In genomic region chr10:54234832-54235231, GRCh38 we compare ENCODE assay signal across 27 cellular contexts.
"Had no signal": no experiment of that assay in that cellular context is flagged by ENCODE, and none has a peak within 500 bp of the region (broad histone marks: within the 10 kb centered on the region; RNA-seq: fewer than 3 reads in every experiment).

No MANE protein-coding gene starts in this region.

- H3K79me2 ChIP-seq: hepatocyte, parathyroid adenoma had no signal

- H3K4me1 Mint-ChIP-seq: naive thymus-derived CD4-positive, alpha-beta T cell; neural crest cell; stimulated activated memory B cell treated with anti-CD40 and anti-IgM and Interleukin-4, amounts not matched to agents 10 μg/mL and 1 μg/mL and 100 μg/mL, for 72 hours; stimulated activated naive CD8-positive, alpha-beta T cell treated with anti-CD3 and anti-CD28 coated beads, Interleukin-15, amount 100 ng/mL, for 72 hours had no signal

- H3K4me1 ChIP-seq: left ventricle myocardium inferior, parathyroid adenoma, psoas muscle, right lobe of liver, tibial nerve, uterus had no signal

- H3K27me3 Mint-ChIP-seq: naive thymus-derived CD4-positive, alpha-beta T cell; natural killer cell treated with Interleukin-12 subunit alpha and Interleukin-12 subunit beta and Interleukin-15 and Interleukin-18, amount 100 ng/mL, for 72 hours; stimulated activated memory B cell treated with anti-CD40 and anti-IgM and Interleukin-4, amounts not matched to agents 10 μg/mL and 1 μg/mL and 100 μg/mL, for 72 hours; stimulated activated naive CD8-positive, alpha-beta T cell treated with anti-CD3 and anti-CD28 coated beads, Interleukin-15, amount 100 ng/mL, for 72 hours; type B pancreatic cell had no signal

- H3K27ac ChIP-seq: hepatocyte, left ventricle myocardium inferior, neutrophil, parathyroid adenoma, psoas muscle, right lobe of liver, tibial nerve, uterus had no signal

- H3K36me3 Mint-ChIP-seq: stimulated activated memory B cell treated with anti-CD40 and anti-IgM and Interleukin-4, amounts not matched to agents 10 μg/mL and 1 μg/mL and 100 μg/mL, for 72 hours; type B pancreatic cell had no signal

- H3K36me3 ChIP-seq: left ventricle myocardium inferior, neutrophil, right lobe of liver, tibial nerve, uterus had no signal

- H3K9ac ChIP-seq: parathyroid adenoma had no signal

- H3K9me3 ChIP-seq: neutrophil, right lobe of liver, uterus had no signal

- H3K4me3 ChIP-seq: hepatocyte, left ventricle myocardium inferior, lung, mucosa of descending colon, psoas muscle, right lobe of liver, smooth muscle cell, tibial nerve, uterus had no signal

- ATAC-seq: mucosa of descending colon; naive thymus-derived CD4-positive, alpha-beta T cell; natural killer cell treated with Interleukin-12 subunit alpha and Interleukin-12 subunit beta and Interleukin-15 and Interleukin-18, amount 100 ng/mL, for 72 hours; psoas muscle; right lobe of liver; stimulated activated memory B cell treated with anti-CD40 and anti-IgM and Interleukin-4, amounts not matched to agents 10 μg/mL and 1 μg/mL and 100 μg/mL, for 72 hours; stimulated activated naive CD8-positive, alpha-beta T cell treated with anti-CD3 and anti-CD28 coated beads, Interleukin-15, amount 100 ng/mL, for 72 hours had no signal

- H3K27ac Mint-ChIP-seq: naive thymus-derived CD4-positive, alpha-beta T cell; natural killer cell treated with Interleukin-12 subunit alpha and Interleukin-12 subunit beta and Interleukin-15 and Interleukin-18, amount 100 ng/mL, for 72 hours; stimulated activated memory B cell treated with anti-CD40 and anti-IgM and Interleukin-4, amounts not matched to agents 10 μg/mL and 1 μg/mL and 100 μg/mL, for 72 hours; type B pancreatic cell had no signal

- H2AFZ ChIP-seq: hepatocyte, parathyroid adenoma had no signal

- DNase-seq: islet precursor cell; left ventricle myocardium inferior; mesendoderm; midbrain; mucosa of descending colon; naive thymus-derived CD4-positive, alpha-beta T cell; occipital lobe; psoas muscle; right lobe of liver; stimulated activated CD4-positive, alpha-beta T cell treated with anti-CD3 and anti-CD28 coated beads, Interleukin-1b, Interleukin-23, amount 100 ng/mL, for 48 hours; stimulated activated CD4-positive, alpha-beta T cell treated with anti-CD3 and anti-CD28 coated beads, Interleukin-2, amount 100 ng/mL, for 48 hours; stimulated activated CD4-positive, alpha-beta T cell treated with anti-CD3 and anti-CD28 coated beads, Interleukin-4, amount 100 ng/mL, for 4 hours; stimulated activated CD8-positive, alpha-beta memory T cell treated with anti-CD3 and anti-CD28 coated beads, Interleukin-4, amount 100 ng/mL, for 48 hours; stimulated activated naive CD4-positive, alpha-beta T cell treated with Interleukin-2 at 50 U/mL for 16 hours; stimulated activated naive CD8-positive, alpha-beta T cell treated with anti-CD3 and anti-CD28 coated beads, Interleukin-15, amount 100 ng/mL, for 72 hours; substantia nigra; uterus had no signal

- H3K27me3 ChIP-seq: hepatocyte, neutrophil, right lobe of liver, tibial nerve, uterus had no signal

- H3K4me2 ChIP-seq: hepatocyte, smooth muscle cell had no signal

- H3K4me3 Mint-ChIP-seq: naive thymus-derived CD4-positive, alpha-beta T cell; natural killer cell treated with Interleukin-12 subunit alpha and Interleukin-12 subunit beta and Interleukin-15 and Interleukin-18, amount 100 ng/mL, for 72 hours; neural crest cell; stimulated activated memory B cell treated with anti-CD40 and anti-IgM and Interleukin-4, amounts not matched to agents 10 μg/mL and 1 μg/mL and 100 μg/mL, for 72 hours; stimulated activated naive CD8-positive, alpha-beta T cell treated with anti-CD3 and anti-CD28 coated beads, Interleukin-15, amount 100 ng/mL, for 72 hours; type B pancreatic cell had no signal
